ENCODE assay signal across 16 cellular contexts in the genomic region with DNA sequence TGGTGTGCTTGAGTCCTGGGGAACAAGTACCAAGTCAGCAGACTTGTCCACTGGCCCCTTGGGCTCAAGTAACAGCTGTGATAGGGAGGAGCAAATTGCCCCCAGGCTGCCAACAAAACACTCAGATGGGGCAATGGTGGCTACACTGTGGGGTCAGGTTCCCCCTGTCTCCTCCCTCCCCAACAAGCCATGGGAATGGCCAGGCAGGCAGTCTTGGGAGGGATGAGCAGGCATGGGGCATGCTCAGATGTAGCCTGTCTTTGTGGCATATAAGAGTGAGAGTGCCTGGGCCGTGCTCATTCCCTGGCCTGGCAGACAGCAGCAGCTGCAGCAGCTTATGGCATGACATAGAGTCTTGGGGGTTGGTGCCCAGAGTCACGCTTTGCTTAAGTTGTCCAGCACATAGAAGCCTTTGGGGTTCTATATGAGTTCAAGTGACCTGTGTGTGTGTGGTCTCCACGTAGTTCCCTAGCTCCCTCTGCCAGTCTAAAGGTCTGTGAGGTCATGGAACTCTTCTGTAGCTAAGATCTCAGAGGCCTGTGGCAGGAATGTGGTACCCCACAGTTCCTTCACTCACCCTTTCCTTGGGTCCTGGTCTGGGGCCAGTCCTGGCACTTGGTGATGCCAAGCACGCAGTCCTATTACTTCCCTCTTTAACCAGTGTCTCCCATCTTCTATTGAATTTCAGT. TPM values are rescaled to one million over a fixed set of nuclear protein-coding genes. Genes with fewer than 3 reads are reported as not detected.
DNase-seq lines count a peak whose midpoint lies in the region; ATAC-seq lines count a peak whose summit lies in the region.
"Had no signal": no experiment of that assay in that cellular context is flagged by ENCODE, and none has a peak within 500 bp of the region (broad histone marks: within the 10 kb centered on the region; RNA-seq: fewer than 3 reads in every experiment).

No MANE protein-coding gene starts in this region.

- ATAC-seq in stimulated activated naive CD8-positive, alpha-beta T cell treated with anti-CD3 and anti-CD28 coated beads, Interleukin-15, Interleukin-2, amounts not matched to agents 100 U/mL and 50 U/mL, for 24 hours = no peak
- no peak for ATAC-seq in T-cell (replicated peaks in 1 of 4)
- ATAC-seq in naive thymus-derived CD4-positive, alpha-beta T cell = no peak

- H3K4me3 Mint-ChIP-seq in stimulated activated naive CD8-positive, alpha-beta T cell treated with anti-CD3 and anti-CD28 coated beads, Interleukin-15, Interleukin-2, amounts not matched to agents 100 ng/mL and 50 ng/mL, for 24 hours = no peak overlapping the region
- H3K4me3 Mint-ChIP-seq in T-cell = no peak overlapping the region
- no peak overlapping the region for H3K4me3 Mint-ChIP-seq in naive thymus-derived CD4-positive, alpha-beta T cell
- H3K4me3 Mint-ChIP-seq: activated CD4-positive, alpha-beta T cell treated with anti-CD3 and anti-CD28 coated beads, Interleukin-2, amount 10 ng/mL, durations not matched to agents 7 days and 5 days had no signal

- in situ Hi-C loops in KBM-7 (cut with MboI; ENCODE audit: low pct_unique_long_range_greater_than_20kb, low sequenced_read_pairs) = no loop called here

- no peaks in the 10 kb centered on the region for H3K27me3 Mint-ChIP-seq in stimulated activated naive CD8-positive, alpha-beta T cell treated with anti-CD3 and anti-CD28 coated beads, Interleukin-15, Interleukin-2, amounts not matched to agents 100 ng/mL and 50 ng/mL, for 24 hours
- H3K27me3 Mint-ChIP-seq in T-cell = no peaks in the 10 kb centered on the region
- H3K27me3 Mint-ChIP-seq in naive thymus-derived CD4-positive, alpha-beta T cell = no peaks in the 10 kb centered on the region
- H3K27me3 Mint-ChIP-seq: activated CD4-positive, alpha-beta T cell treated with anti-CD3 and anti-CD28 coated beads, Interleukin-2, amount 10 ng/mL, durations not matched to agents 7 days and 5 days had no signal

- no peaks in the 10 kb centered on the region for H3K27me3 ChIP-seq in naive thymus-derived CD4-positive, alpha-beta T cell (ENCODE audit: control insufficient read depth in 2 of 2, insufficient read depth in 2 of 2, low read length in 2 of 2)
- H3K27me3 ChIP-seq: left lung had no signal

- no peak overlapping the region for H3K27ac ChIP-seq in naive thymus-derived CD4-positive, alpha-beta T cell (ENCODE audit: low read depth, low read length)
- H3K27ac ChIP-seq: left lung had no signal

- H3K9me3 Mint-ChIP-seq in stimulated activated naive CD8-positive, alpha-beta T cell treated with anti-CD3 and anti-CD28 coated beads, Interleukin-15, Interleukin-2, amounts not matched to agents 100 ng/mL and 50 ng/mL, for 24 hours = peaks cover 10% of the 10 kb centered on the region
- no peaks in the 10 kb centered on the region for H3K9me3 Mint-ChIP-seq in T-cell
- peaks cover 0 to 4% (median 0%) of the 10 kb centered on the region in 11 donors for H3K9me3 Mint-ChIP-seq in naive thymus-derived CD4-positive, alpha-beta T cell

- peaks cover 71% of the 10 kb centered on the region for H3K36me3 Mint-ChIP-seq in stimulated activated naive CD8-positive, alpha-beta T cell treated with anti-CD3 and anti-CD28 coated beads, Interleukin-15, Interleukin-2, amounts not matched to agents 100 ng/mL and 50 ng/mL, for 24 hours (ENCODE audit: low read depth)
- H3K36me3 Mint-ChIP-seq in T-cell = peaks cover 50% of the 10 kb centered on the region
- H3K36me3 Mint-ChIP-seq in naive thymus-derived CD4-positive, alpha-beta T cell = peaks cover 6 to 52% (median 47%) of the 10 kb centered on the region in 5 donors

- POLR2A ChIA-PET in T-cell (lab: Charles Lee) = no interaction called here
- POLR2A ChIA-PET in naive thymus-derived CD4-positive, alpha-beta T cell (lab: Charles Lee) = interaction anchor here (0.7 to 5.5 kb wide), 4 partner anchors 7 to 104 kb away, joined by 3 to 33 read pairs (median 4); no protein-coding TSS in a partner anchor

- CTCF ChIA-PET in T-cell (lab: Charles Lee) = interaction anchor here (0.7 to 2.8 kb wide), 18 partner anchors 9 to 104 kb away, joined by 3 to 26 read pairs (median 5); no protein-coding TSS in a partner anchor
- CTCF ChIA-PET in naive thymus-derived CD4-positive, alpha-beta T cell (lab: Charles Lee) = interaction anchor here (0.6 to 2.9 kb wide), 19 partner anchors 9 to 224 kb away, joined by 3 to 27 read pairs (median 5); no protein-coding TSS in a partner anchor

- H3K4me3 ChIP-seq in naive thymus-derived CD4-positive, alpha-beta T cell (ENCODE audit: low read length) = no peak overlapping the region
- H3K4me3 ChIP-seq: left lung had no signal

- intact Hi-C loops in naive thymus-derived CD4-positive, alpha-beta T cell (cut with micrococcal nuclease) = no loop called here

- H3K4me1 Mint-ChIP-seq in stimulated activated naive CD8-positive, alpha-beta T cell treated with anti-CD3 and anti-CD28 coated beads, Interleukin-15, Interleukin-2, amounts not matched to agents 100 ng/mL and 50 ng/mL, for 24 hours (ENCODE audit: low read depth) = peaks cover 44% of the 10 kb centered on the region
- peaks cover 36 to 49% (median 45%) of the 10 kb centered on the region in 3 donors for H3K4me1 Mint-ChIP-seq in T-cell
- H3K4me1 Mint-ChIP-seq in naive thymus-derived CD4-positive, alpha-beta T cell = peaks cover 11 to 54% (median 48%) of the 10 kb centered on the region in 7 donors

- H3K27ac Mint-ChIP-seq in stimulated activated naive CD8-positive, alpha-beta T cell treated with anti-CD3 and anti-CD28 coated beads, Interleukin-15, Interleukin-2, amounts not matched to agents 100 ng/mL and 50 ng/mL, for 24 hours = peak overlapping the region; percentile 36
- peak overlapping the region; percentile 59 to 68 for H3K27ac Mint-ChIP-seq in T-cell
- peak overlapping the region in 6 of 9 donors; percentile 11 to 91 (median 74) for H3K27ac Mint-ChIP-seq in naive thymus-derived CD4-positive, alpha-beta T cell
- H3K27ac Mint-ChIP-seq: activated CD4-positive, alpha-beta T cell treated with anti-CD3 and anti-CD28 coated beads, Interleukin-2, amount 10 ng/mL, durations not matched to agents 7 days and 5 days had no signal

- DNase-seq in stimulated activated naive CD8-positive, alpha-beta T cell treated with anti-CD3 and anti-CD28 coated beads, Interleukin-15, Interleukin-2, amounts not matched to agents 100 U/mL and 50 U/mL, for 24 hours = no peak
- no peak for DNase-seq in T-cell
- no peak for DNase-seq in naive thymus-derived CD4-positive, alpha-beta T cell
- no peak for DNase-seq in NCI-H2171 (lab: John Stamatoyannopoulos, UW)
- no peak for DNase-seq in GDM1 (lab: John Stamatoyannopoulos, UW)
- DNase-seq in KBM-7 = no peak
- DNase-seq: activated CD4-positive, alpha-beta T cell treated with anti-CD3 and anti-CD28 coated beads, Interleukin-2, amount 10 ng/mL, durations not matched to agents 7 days and 5 days; activated T-cell treated with anti-CD3 and anti-CD28 coated beads, Interleukin-2, amount 50 U/mL, for 48 hours; central memory CD4-positive, alpha-beta T cell; DMS 273 treated with DMSO at 0.1 percent for 48 hours; effector CD8-positive, alpha-beta T cell; Kasumi-1; left lung; NCI-H1417; NCI-H2171 treated with DMSO at 0.1 percent for 48 hours had no signal

- H3K4me1 ChIP-seq in naive thymus-derived CD4-positive, alpha-beta T cell (ENCODE audit: control insufficient read depth in 2 of 2, insufficient read depth in 2 of 2, low read length in 2 of 2) = peaks cover 0 to 17% of the 10 kb centered on the region in 2 donors

- no peaks in the 10 kb centered on the region for H3K9me3 ChIP-seq in naive thymus-derived CD4-positive, alpha-beta T cell (ENCODE audit: control insufficient read depth in 2 of 3, low read length in 3 of 3)
- H3K9me3 ChIP-seq: left lung had no signal

- H3K36me3 ChIP-seq in naive thymus-derived CD4-positive, alpha-beta T cell (ENCODE audit: control insufficient read depth in 2 of 3, insufficient read depth in 3 of 3, low read length in 3 of 3) = peaks cover 0 to 32% (median 8%) of the 10 kb centered on the region in 3 experiments

RNA-seq across cellular contexts. Expression of a gene that starts 44.7 kb away (rescaled TPM):
- 100 to 1,000 TPM in 1 of 5 donors, 10 to 100 TPM in 4; 53.3 to 100 (median 60.8) TPM for total RNA-seq in T-cell
- total RNA-seq in naive thymus-derived CD4-positive, alpha-beta T cell = 100 to 1,000 TPM in 1 of 5 experiments, 10 to 100 TPM in 4; 37.5 to 103 (median 72.0) TPM
- 10 to 100 TPM; 35.2 to 42.8 TPM for polyA plus RNA-seq in naive thymus-derived CD4-positive, alpha-beta T cell
